Comparison of ENCODE assay signal across 1 cellular context in the genomic region with DNA sequence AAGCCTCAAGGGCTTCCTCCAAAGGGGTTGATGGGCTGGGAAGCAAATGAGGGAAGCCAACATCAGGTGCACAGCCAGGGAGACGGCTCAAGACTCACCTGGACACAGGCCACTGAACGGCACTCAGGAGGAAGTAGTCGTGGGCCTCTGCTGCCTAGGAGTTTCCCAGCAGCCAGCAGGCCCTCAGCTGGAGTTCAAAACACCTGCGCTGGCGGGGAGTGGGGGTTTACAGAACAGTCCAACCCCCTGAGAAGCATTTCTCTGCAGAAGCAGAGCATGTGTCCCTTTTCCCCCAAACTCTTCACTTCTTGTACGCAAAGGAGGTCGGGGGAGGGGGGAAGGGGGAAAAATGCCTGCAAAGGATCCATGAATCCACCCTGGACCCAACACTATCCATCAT.
TF ChIP-seq lines count a peak whose summit lies in the region.

No MANE protein-coding gene starts in this region.

TF ChIP-seq in HEK293T, 16 proteins besides CTCF, POLR2A, EP300 and RAD21 (continued from another document):
- TF ChIP-seq BHLHE40 (IDR thresholded peaks at IDR 0.05; ENCODE audit: borderline replicate concordance) (no peak), ZNF384 (IDR thresholded peaks at IDR 0.05) (no peak), HDGF (IDR thresholded peaks at IDR 0.05; ENCODE audit: borderline replicate concordance) (no peak), ELF4 (IDR thresholded peaks at IDR 0.05) (no peak), ARNT (IDR thresholded peaks at IDR 0.05) (no peak), CTBP1 (IDR thresholded peaks at IDR 0.05; ENCODE audit: borderline replicate concordance) (no peak), TARDBP (IDR thresholded peaks at IDR 0.05) (no peak), FOXA1 (IDR thresholded peaks at IDR 0.05) (no peak), FOXK2 (IDR thresholded peaks at IDR 0.05) (no peak), SUZ12 (IDR thresholded peaks at IDR 0.05) (no peak), LEF1 (IDR thresholded peaks at IDR 0.05; ENCODE audit: borderline replicate concordance) (no peak)
